7 cellular contexts compared by ENCODE assay signal in the genomic region with DNA sequence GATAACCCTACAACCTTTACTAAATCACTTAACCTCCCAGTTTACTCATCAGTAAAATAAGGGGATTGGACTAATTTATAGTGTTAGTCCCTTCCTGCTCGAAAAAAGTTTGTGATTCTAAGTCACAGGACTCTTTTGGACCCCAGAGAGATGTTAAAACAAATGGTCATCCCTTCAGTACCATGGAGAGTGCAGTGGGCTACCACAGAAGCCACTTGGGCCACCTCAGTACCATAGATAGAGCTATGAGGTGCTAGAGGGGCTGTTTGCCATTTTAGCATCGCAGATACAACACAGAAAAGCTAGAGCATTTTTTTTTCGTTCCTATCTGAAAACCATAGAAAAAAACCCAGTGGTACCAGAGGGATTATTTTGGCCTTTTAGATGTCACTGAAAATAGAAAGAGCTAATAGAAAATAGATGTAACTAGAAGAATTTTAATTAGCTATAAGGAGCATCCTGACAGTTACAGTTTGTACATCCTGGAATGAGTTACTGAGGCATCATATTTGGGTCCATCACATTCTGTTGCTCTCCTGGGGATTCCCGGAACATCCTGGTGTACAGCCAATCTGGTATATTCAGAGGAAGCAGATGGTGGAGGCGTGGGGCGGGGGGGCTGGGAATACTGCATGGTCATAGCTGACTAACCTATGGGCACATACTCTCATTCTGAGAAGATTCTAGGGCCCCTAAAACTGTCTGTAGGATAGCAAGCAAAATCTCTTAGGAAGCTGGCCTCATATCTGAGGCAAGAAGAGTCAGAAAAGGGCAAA. TPM values are rescaled to one million over a fixed set of nuclear protein-coding genes. Genes with fewer than 3 reads are reported as not detected.
DNase-seq lines count a peak whose midpoint lies in the region; ATAC-seq, FAIRE-seq and TF ChIP-seq lines count a peak whose summit lies in the region.
"Had no signal": no experiment of that assay in that cellular context is flagged by ENCODE, and none has a peak within 500 bp of the region (broad histone marks: within the 10 kb centered on the region; RNA-seq: fewer than 3 reads in every experiment).

No MANE protein-coding gene starts in this region.

- H3K4me1 ChIP-seq in endothelial cell of umbilical vein (ENCODE audit: control insufficient read depth, extremely low read depth, insufficient read depth, low read length) (peaks cover 12% of the 10 kb centered on the region), stomach (peaks cover 19 to 77% (median 46%) of the 10 kb centered on the region in 4 donors)

- CTCF ChIA-PET in endothelial cell of umbilical vein (lab: Charles Lee): interaction anchor here (0.5 to 6.9 kb wide), 8 partner anchors 9 to 416 kb away, joined by 3 to 131 read pairs (median 6); no protein-coding TSS in a partner anchor

- DNase-seq in NCI-H2171 (lab: John Stamatoyannopoulos, UW): peak; percentile 98
- DNase-seq in endothelial cell of umbilical vein (ENCODE audit: low read depth, low spot score): no peak
- DNase-seq in stomach: no peak
- DNase-seq in activated CD4-positive, alpha-beta T cell treated with anti-CD3 and anti-CD28 coated beads, Interleukin-2, amount 10 ng/mL, durations not matched to agents 24 days and 14 days: no peak
- DNase-seq: NCI-H1092 had no signal

- peaks cover 21% of the 10 kb centered on the region for H3K27me3 Mint-ChIP-seq in activated CD4-positive, alpha-beta T cell treated with anti-CD3 and anti-CD28 coated beads, Interleukin-2, amount 10 ng/mL, durations not matched to agents 24 days and 14 days

- no peaks in the 10 kb centered on the region for H3K9me1 ChIP-seq in endothelial cell of umbilical vein (replicated peaks; ENCODE audit: control insufficient read depth, extremely low read depth, insufficient read depth, low read length)

- no peaks in the 10 kb centered on the region for H3K9me3 Mint-ChIP-seq in activated CD4-positive, alpha-beta T cell treated with anti-CD3 and anti-CD28 coated beads, Interleukin-2, amount 10 ng/mL, durations not matched to agents 24 days and 14 days

- no peak overlapping the region for H3K27ac Mint-ChIP-seq in activated CD4-positive, alpha-beta T cell treated with anti-CD3 and anti-CD28 coated beads, Interleukin-2, amount 10 ng/mL, durations not matched to agents 24 days and 14 days

- TF ChIP-seq EP300 in stomach (IDR thresholded peaks at IDR 0.05): no peak

- H3K27me3 ChIP-seq in endothelial cell of umbilical vein (ENCODE audit: control insufficient read depth in 2 of 2, insufficient read depth in 2 of 2, low read length in 2 of 2) (peaks cover 10 to 20% of the 10 kb centered on the region in 2 experiments), stomach (no peaks in the 10 kb centered on the region)

- H3K36me3 ChIP-seq in endothelial cell of umbilical vein (ENCODE audit: control insufficient read depth in 2 of 2, extremely low read depth in 1 of 2, insufficient read depth in 2 of 2, low read length in 2 of 2) (peaks cover 0 to 3% of the 10 kb centered on the region in 2 experiments), stomach (peaks cover 9 to 29% (median 19%) of the 10 kb centered on the region in 4 donors)

- H3K4me2 ChIP-seq in endothelial cell of umbilical vein (ENCODE audit: insufficient read depth, low read length): no peak overlapping the region

- no peaks in the 10 kb centered on the region for H3K79me2 ChIP-seq in endothelial cell of umbilical vein (ENCODE audit: control insufficient read depth, insufficient read depth, low read length)

- BruUV-seq in endothelial cell of umbilical vein (replicated peaks; lab: Mats Ljungman, UMichigan): TSS peak; percentile 4

- H3K36me3 Mint-ChIP-seq in activated CD4-positive, alpha-beta T cell treated with anti-CD3 and anti-CD28 coated beads, Interleukin-2, amount 10 ng/mL, durations not matched to agents 24 days and 14 days (ENCODE audit: low read depth): peaks cover 2% of the 10 kb centered on the region

- dilution Hi-C loops in endothelial cell of umbilical vein (cut with MboI; ENCODE audit: extremely low pct_ligation_motif_present, low sequenced_read_pairs): no loop called here

- POLR2A ChIA-PET in endothelial cell of umbilical vein (lab: Charles Lee): no interaction called here

- no peak overlapping the region for H3K4me3 ChIP-seq in endothelial cell of umbilical vein (replicated peaks in 1 of 3; ENCODE audit: insufficient read depth in 1 of 3, low read depth in 1 of 3, low read length in 3 of 3)
- H3K4me3 ChIP-seq in stomach: no peak overlapping the region

- H3K27ac ChIP-seq in endothelial cell of umbilical vein (ENCODE audit: insufficient read depth, low read depth, low read length): no peak overlapping the region
- H3K27ac ChIP-seq in stomach: peak overlapping the region in 3 of 5 donors; percentile 92 to 96 (median 96)

- H3K9ac ChIP-seq in endothelial cell of umbilical vein (replicated peaks; ENCODE audit: extremely low read depth, insufficient read depth, low read length): no peak overlapping the region

- no peaks in the 10 kb centered on the region for H4K20me1 ChIP-seq in endothelial cell of umbilical vein (replicated peaks; ENCODE audit: control insufficient read depth, extremely low read depth, insufficient read depth, low read length)

- no peak overlapping the region for H2AFZ ChIP-seq in endothelial cell of umbilical vein (ENCODE audit: low read depth, low read length)

- peaks cover 18% of the 10 kb centered on the region for H3K4me1 Mint-ChIP-seq in activated CD4-positive, alpha-beta T cell treated with anti-CD3 and anti-CD28 coated beads, Interleukin-2, amount 10 ng/mL, durations not matched to agents 24 days and 14 days

- intact Hi-C loops in endothelial cell of umbilical vein (cut with micrococcal nuclease): no loop called here
- intact Hi-C loops in stomach (cut with DNase I; ENCODE audit: low total_unique reads): no loop called here
- intact Hi-C loops in activated CD4-positive, alpha-beta T cell treated with anti-CD3 and anti-CD28 coated beads, Interleukin-2, amount 10 ng/mL, durations not matched to agents 24 days and 14 days (cut with micrococcal nuclease): no loop called here

- no peak for TF ChIP-seq CTCF in endothelial cell of umbilical vein (IDR thresholded peaks at IDR 0.05; ENCODE audit: extremely low read depth in 1 of 2, insufficient read depth in 1 of 2, low read depth in 1 of 2, low read length in 2 of 2)
- TF ChIP-seq CTCF in stomach (IDR thresholded peaks at IDR 0.05): no peak

- no peak for ATAC-seq in GM18505 (IDR thresholded peaks at IDR 0.05; ENCODE audit: unreplicated experiment)

- no peaks in the 10 kb centered on the region for H3K9me3 ChIP-seq in endothelial cell of umbilical vein (replicated peaks; ENCODE audit: control insufficient read depth, insufficient read depth, low read length)
- no peaks in the 10 kb centered on the region for H3K9me3 ChIP-seq in stomach

- no peak overlapping the region for H3K4me3 Mint-ChIP-seq in activated CD4-positive, alpha-beta T cell treated with anti-CD3 and anti-CD28 coated beads, Interleukin-2, amount 10 ng/mL, durations not matched to agents 24 days and 14 days

- WGBS in stomach, 5 donors: 63 to 77% (median 68%) methylated on average over 6 of the region's 6 CpGs

- FAIRE-seq in endothelial cell of umbilical vein (lab: Jason Lieb, UNC): peak; percentile 38
- FAIRE-seq: keratinocyte had no signal

- no peak for TF ChIP-seq POLR2A in endothelial cell of umbilical vein (IDR thresholded peaks at IDR 0.05; ENCODE audit: low read depth, low read length)
- TF ChIP-seq POLR2A in stomach (IDR thresholded peaks at IDR 0.05): no peak
- TF ChIP-seq POLR2A in GM18505 (IDR thresholded peaks at IDR 0.05; ENCODE audit: borderline replicate concordance, extremely low read depth, insufficient read depth, insufficient read length): no peak

RNA-seq across cellular contexts. Expression of gene ZNF219, which starts 2.8 kb away (rescaled TPM):
- total RNA-seq in endothelial cell of umbilical vein (12.8 and 15.2 TPM in 2 replicates), stomach (100 to 1,000 TPM in 1 of 5 donors, 10 to 100 TPM in 4; 11.4 to 240 (median 27.8) TPM)
- polyA plus RNA-seq in endothelial cell of umbilical vein (13.2 and 21.2 TPM in 2 replicates), stomach (10 to 100 TPM; 15.4 to 28.4 (median 22.6) TPM)
- 3.6 and 7.8 TPM in 2 replicates for polyA plus RNA-seq in endothelial cell of umbilical vein (2011; cell fraction: cytosol; rRNA removed)
- 17.9 and 19.4 TPM in 2 replicates for polyA plus RNA-seq in endothelial cell of umbilical vein (2011; cell fraction: nucleus; rRNA removed)
- 2.8 and 4.3 TPM in 2 replicates for polyA plus RNA-seq in endothelial cell of umbilical vein (2012)
- polyA minus RNA-seq in endothelial cell of umbilical vein: 7.4 and 7.7 TPM in 2 replicates
- 21.7 TPM for polyA minus RNA-seq in endothelial cell of umbilical vein (2011; cell fraction: cytosol; rRNA and poly(A)+ RNA removed)
- polyA minus RNA-seq in endothelial cell of umbilical vein (2011; cell fraction: nucleus; rRNA and poly(A)+ RNA removed): 4.5 and 12.0 TPM in 2 replicates
- total RNA-seq in activated CD4-positive, alpha-beta T cell treated with anti-CD3 and anti-CD28 coated beads, Interleukin-2, amount 10 ng/mL, durations not matched to agents 24 days and 14 days: 6.5 and 8.3 TPM in 2 replicates

RNA-seq across cellular contexts. Expression of gene TMEM253, which starts 5.2 kb away (rescaled TPM):
- total RNA-seq in endothelial cell of umbilical vein (not detected in 2 replicates), stomach (1 to 10 TPM in 2 of 5 donors, under 1 TPM in 1, not detected in 2; 0.43 to 8.1 (median 1.1) TPM)
- polyA plus RNA-seq in endothelial cell of umbilical vein (0.14 and 0.25 TPM in 2 replicates), stomach (1 to 10 TPM in 2 of 3 donors, under 1 TPM in 1; 0.56 to 1.7 (median 1.1) TPM)
- polyA plus RNA-seq in endothelial cell of umbilical vein (2011; cell fraction: cytosol; rRNA removed): 0.04 TPM in 1 of 2 replicates, not detected in the other
- polyA plus RNA-seq in endothelial cell of umbilical vein (2011; cell fraction: nucleus; rRNA removed): 0.48 and 0.66 TPM in 2 replicates
- polyA plus RNA-seq in endothelial cell of umbilical vein (2012): not detected in 2 replicates
- not detected in 2 replicates for polyA minus RNA-seq in endothelial cell of umbilical vein
- polyA minus RNA-seq in endothelial cell of umbilical vein (2011; cell fraction: cytosol; rRNA and poly(A)+ RNA removed): not detected
- not detected in 2 replicates for polyA minus RNA-seq in endothelial cell of umbilical vein (2011; cell fraction: nucleus; rRNA and poly(A)+ RNA removed)
- not detected in 2 replicates for total RNA-seq in activated CD4-positive, alpha-beta T cell treated with anti-CD3 and anti-CD28 coated beads, Interleukin-2, amount 10 ng/mL, durations not matched to agents 24 days and 14 days

RNA-seq across cellular contexts. Expression of gene ARHGEF40, which starts 25.5 kb away (rescaled TPM):
- total RNA-seq in endothelial cell of umbilical vein: 1.9 and 2.6 TPM in 2 replicates
- 19.9 and 30.4 TPM in 2 replicates for polyA plus RNA-seq in endothelial cell of umbilical vein
- 16.5 and 18.0 TPM in 2 replicates for polyA plus RNA-seq in endothelial cell of umbilical vein (2011; cell fraction: cytosol; rRNA removed)
- 40.1 and 52.2 TPM in 2 replicates for polyA plus RNA-seq in endothelial cell of umbilical vein (2011; cell fraction: nucleus; rRNA removed)
- 1.0 and 1.1 TPM in 2 replicates for polyA plus RNA-seq in endothelial cell of umbilical vein (2012)
- polyA minus RNA-seq in endothelial cell of umbilical vein: 21.1 and 21.2 TPM in 2 replicates
- 12.6 TPM for polyA minus RNA-seq in endothelial cell of umbilical vein (2011; cell fraction: cytosol; rRNA and poly(A)+ RNA removed)
- 9.8 and 12.1 TPM in 2 replicates for polyA minus RNA-seq in endothelial cell of umbilical vein (2011; cell fraction: nucleus; rRNA and poly(A)+ RNA removed)
- total RNA-seq in stomach: 100 to 1,000 TPM in 1 of 5 donors, 10 to 100 TPM in 4; 31.9 to 171 (median 36.7) TPM
- 10 to 100 TPM; 11.0 to 18.9 (median 18.5) TPM for polyA plus RNA-seq in stomach
- not detected in 2 replicates for total RNA-seq in activated CD4-positive, alpha-beta T cell treated with anti-CD3 and anti-CD28 coated beads, Interleukin-2, amount 10 ng/mL, durations not matched to agents 24 days and 14 days

RNA-seq across cellular contexts. Expression of gene RNASE8, which starts 38.0 kb away (rescaled TPM):
- total RNA-seq in endothelial cell of umbilical vein (not detected in 2 replicates), stomach (not detected)
- polyA plus RNA-seq in endothelial cell of umbilical vein (not detected in 2 replicates), stomach (not detected)
- not detected in 2 replicates for polyA plus RNA-seq in endothelial cell of umbilical vein (2011; cell fraction: cytosol; rRNA removed)
- not detected in 2 replicates for polyA plus RNA-seq in endothelial cell of umbilical vein (2011; cell fraction: nucleus; rRNA removed)
- not detected in 2 replicates for polyA plus RNA-seq in endothelial cell of umbilical vein (2012)
- polyA minus RNA-seq in endothelial cell of umbilical vein: not detected in 2 replicates
- not detected for polyA minus RNA-seq in endothelial cell of umbilical vein (2011; cell fraction: cytosol; rRNA and poly(A)+ RNA removed)
- not detected in 2 replicates for polyA minus RNA-seq in endothelial cell of umbilical vein (2011; cell fraction: nucleus; rRNA and poly(A)+ RNA removed)
- not detected in 2 replicates for total RNA-seq in activated CD4-positive, alpha-beta T cell treated with anti-CD3 and anti-CD28 coated beads, Interleukin-2, amount 10 ng/mL, durations not matched to agents 24 days and 14 days
- polyA plus RNA-seq: keratinocyte had no signal

RNA-seq across cellular contexts. Expression of gene RNASE7, which starts 53.5 kb away (rescaled TPM):
- total RNA-seq in endothelial cell of umbilical vein (not detected in 2 replicates), stomach (1 to 10 TPM in 1 of 5 donors, not detected in 4; 2.6 TPM)
- polyA plus RNA-seq in endothelial cell of umbilical vein (not detected in 2 replicates), stomach (under 1 TPM in 1 of 3 donors, not detected in 2; 0.58 TPM)
- not detected in 2 replicates for polyA plus RNA-seq in endothelial cell of umbilical vein (2011; cell fraction: cytosol; rRNA removed)
- polyA plus RNA-seq in endothelial cell of umbilical vein (2011; cell fraction: nucleus; rRNA removed): not detected in 2 replicates
- polyA plus RNA-seq in endothelial cell of umbilical vein (2012): not detected in 2 replicates
- polyA minus RNA-seq in endothelial cell of umbilical vein: not detected in 2 replicates
- polyA minus RNA-seq in endothelial cell of umbilical vein (2011; cell fraction: cytosol; rRNA and poly(A)+ RNA removed): not detected
- polyA minus RNA-seq in endothelial cell of umbilical vein (2011; cell fraction: nucleus; rRNA and poly(A)+ RNA removed): not detected in 2 replicates
- not detected in 2 replicates for total RNA-seq in activated CD4-positive, alpha-beta T cell treated with anti-CD3 and anti-CD28 coated beads, Interleukin-2, amount 10 ng/mL, durations not matched to agents 24 days and 14 days
